Comparison of ENCODE assay signal across 20 cellular contexts in the genomic region with DNA sequence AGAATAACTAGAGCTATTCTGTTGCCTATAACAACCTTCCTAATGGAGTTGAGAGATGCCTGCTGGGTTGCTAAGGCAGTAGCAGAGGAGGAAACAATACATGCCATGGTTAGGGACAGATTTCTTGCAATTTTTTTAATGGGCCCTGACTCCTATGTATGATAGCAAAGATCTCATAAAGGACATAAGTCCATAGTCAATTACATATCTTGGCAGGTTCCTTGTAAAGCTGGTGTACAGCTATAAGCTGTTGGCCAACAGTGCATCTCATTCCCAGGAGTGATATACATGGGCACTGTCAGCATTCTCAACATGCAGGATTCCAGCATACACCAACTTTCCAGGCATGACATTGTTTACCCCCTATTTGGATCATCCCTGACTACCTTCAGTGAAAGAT.
"Had no signal": no experiment of that assay in that cellular context is flagged by ENCODE, and none has a peak within 500 bp of the region (broad histone marks: within the 10 kb centered on the region; RNA-seq: fewer than 3 reads in every experiment).

No MANE protein-coding gene starts in this region.

- H3K4me1 Mint-ChIP-seq: immature natural killer cell, naive B cell had no signal

- H3K27me3 ChIP-seq: dorsolateral prefrontal cortex, esophagus muscularis mucosa, foreskin keratinocyte, gastroesophageal sphincter, heart left ventricle, hepatocyte, left lung had no signal

- DNase-seq: dermis blood vessel endothelial cell; dorsolateral prefrontal cortex; effector CD4-positive, alpha-beta T cell; effector memory CD4-positive, alpha-beta T cell; foreskin keratinocyte; heart left ventricle; hypothalamus; immature natural killer cell; islet precursor cell; kidney glomerular epithelial cell; left lung; left ventricle myocardium superior; lower lobe of right lung; mesenchymal stem cell; midbrain; naive B cell had no signal

- H3K36me3 Mint-ChIP-seq: immature natural killer cell had no signal

- ATAC-seq: foreskin keratinocyte, gastroesophageal sphincter, heart left ventricle, left lung, left ventricle myocardium superior, lower lobe of right lung had no signal

- H3K27ac Mint-ChIP-seq: immature natural killer cell, naive B cell had no signal

- H3K4me3 ChIP-seq: coronary artery, dorsolateral prefrontal cortex, esophagus muscularis mucosa, gastroesophageal sphincter, heart left ventricle, hepatocyte, left lung, lower lobe of right lung had no signal

- H3K4me3 Mint-ChIP-seq: immature natural killer cell, naive B cell had no signal

- H3K4me1 ChIP-seq: esophagus muscularis mucosa, foreskin keratinocyte, gastroesophageal sphincter, heart left ventricle, left lung, lower lobe of right lung had no signal

- H3K36me3 ChIP-seq: esophagus muscularis mucosa, gastroesophageal sphincter, heart left ventricle, left lung, lower lobe of right lung had no signal

- H3K27ac ChIP-seq: coronary artery, dorsolateral prefrontal cortex, esophagus muscularis mucosa, foreskin keratinocyte, gastroesophageal sphincter, heart left ventricle, hepatocyte, left lung, lower lobe of right lung had no signal
